Comparison of ENCODE assay signal across 15 cellular contexts in genomic region chr5:83363876-83364275, GRCh38.
DNase-seq lines count a peak whose midpoint lies in the region; TF ChIP-seq lines count a peak whose summit lies in the region.
"Had no signal": no experiment of that assay in that cellular context is flagged by ENCODE, and none has a peak within 500 bp of the region (broad histone marks: within the 10 kb centered on the region; RNA-seq: fewer than 3 reads in every experiment).

No MANE protein-coding gene starts in this region.

- H2AFZ ChIP-seq in neural progenitor cell (replicated peaks) (no peak overlapping the region), osteoblast (ENCODE audit: low read length) (no peak overlapping the region)
- H2AFZ ChIP-seq: GM23248 had no signal

- TF ChIP-seq CTCF in neural progenitor cell (IDR thresholded peaks at IDR 0.05) = no peak
- no peak for TF ChIP-seq CTCF in GM13976 (IDR thresholded peaks at IDR 0.05; ENCODE audit: borderline replicate concordance, control extremely low read depth, extremely low read depth, insufficient read depth, missing control alignments)
- no peak for TF ChIP-seq CTCF in osteoblast (IDR thresholded peaks at IDR 0.05; ENCODE audit: extremely low read depth, low read depth, low read length)

- peak overlapping the region; percentile 33 for H3K4me3 Mint-ChIP-seq in dendritic cell treated with granulocyte-macrophage colony-stimulating factor and Interleukin-4, amounts not matched to agents 40 ng/mL and 50 ng/mL, for 4 days
- no peak overlapping the region for H3K4me3 Mint-ChIP-seq in neural progenitor cell
- H3K4me3 Mint-ChIP-seq: CD4-positive, alpha-beta memory T cell; HFFc6 had no signal

- H3F3A ChIP-seq in neural progenitor cell (ENCODE audit: low read depth) = peaks cover 17% of the 10 kb centered on the region

- intact Hi-C loops in dendritic cell treated with granulocyte-macrophage colony-stimulating factor and Interleukin-4, amounts not matched to agents 40 ng/mL and 50 ng/mL, for 4 days (cut with micrococcal nuclease) = loop anchor here (5.0 kb wide), 1 partner anchor 37 kb away; no protein-coding TSS in a partner anchor

- H3K27me3 ChIP-seq in HAP-1 (ENCODE audit: low read depth) (no peaks in the 10 kb centered on the region), neural progenitor cell (no peaks in the 10 kb centered on the region), osteoblast (ENCODE audit: insufficient read depth, low read length) (no peaks in the 10 kb centered on the region)

- H3K4me3 ChIP-seq in HAP-1 (no peak overlapping the region), neural progenitor cell (no peak overlapping the region), osteoblast (ENCODE audit: insufficient read depth, low read length) (no peak overlapping the region)
- H3K4me3 ChIP-seq: GM23248 had no signal

- H3K36me3 Mint-ChIP-seq in dendritic cell treated with granulocyte-macrophage colony-stimulating factor and Interleukin-4, amounts not matched to agents 40 ng/mL and 50 ng/mL, for 4 days (ENCODE audit: low read depth) = peaks cover 13% of the 10 kb centered on the region
- H3K36me3 Mint-ChIP-seq in neural progenitor cell = no peaks in the 10 kb centered on the region
- H3K36me3 Mint-ChIP-seq: CD4-positive, alpha-beta memory T cell had no signal

- H3K4me1 ChIP-seq in HAP-1 (peaks cover 15% of the 10 kb centered on the region), neural progenitor cell (peaks cover 27% of the 10 kb centered on the region), osteoblast (ENCODE audit: insufficient read depth, low read length) (peaks cover 12% of the 10 kb centered on the region)

- H3K27ac ChIP-seq in neural progenitor cell = peak overlapping the region; percentile 83
- no peak overlapping the region for H3K27ac ChIP-seq in osteoblast (ENCODE audit: low read depth, low read length)
- H3K27ac ChIP-seq: C4-2B, GM23248 had no signal

- peaks cover 47% of the 10 kb centered on the region for H3K4me1 Mint-ChIP-seq in dendritic cell treated with granulocyte-macrophage colony-stimulating factor and Interleukin-4, amounts not matched to agents 40 ng/mL and 50 ng/mL, for 4 days (ENCODE audit: low read depth)
- peaks cover 13% of the 10 kb centered on the region for H3K4me1 Mint-ChIP-seq in neural progenitor cell
- H3K4me1 Mint-ChIP-seq: CD4-positive, alpha-beta memory T cell had no signal

- no peaks in the 10 kb centered on the region for H4K20me1 ChIP-seq in neural progenitor cell (ENCODE audit: low read depth)
- H4K20me1 ChIP-seq in osteoblast (ENCODE audit: insufficient read depth, low read length) = no peaks in the 10 kb centered on the region

- DNase-seq in HAP-1 (ENCODE audit: low spot score in 2 of 2) (peak; percentile 49 to 80), neural progenitor cell (ENCODE audit: low spot score) (peak; percentile 60), GM13976 (ENCODE audit: low spot score) (no peak), osteoblast (ENCODE audit: insufficient read length, low spot score, missing footprints) (no peak), kidney tubule cell (ENCODE audit: low spot score) (no peak)
- DNase-seq: AML-193; CD4-positive, alpha-beta memory T cell; DMS153; DMS79; GDM1; GM23248; HFFc6; KG1 had no signal

- no peaks in the 10 kb centered on the region for H3K36me3 ChIP-seq in HAP-1 (replicated peaks)
- no peaks in the 10 kb centered on the region for H3K36me3 ChIP-seq in neural progenitor cell
- no peaks in the 10 kb centered on the region for H3K36me3 ChIP-seq in osteoblast (ENCODE audit: insufficient read depth, low read length)

- H3K9ac ChIP-seq in neural progenitor cell = no peak overlapping the region
- H3K9ac ChIP-seq: GM23248 had no signal

- H3K9me3 ChIP-seq in HAP-1 = no peaks in the 10 kb centered on the region
- peaks cover 5% of the 10 kb centered on the region for H3K9me3 ChIP-seq in neural progenitor cell (ENCODE audit: low read depth)
- no peaks in the 10 kb centered on the region for H3K9me3 ChIP-seq in osteoblast (ENCODE audit: low read depth, low read length)

- no peaks in the 10 kb centered on the region for H3K27me3 Mint-ChIP-seq in dendritic cell treated with granulocyte-macrophage colony-stimulating factor and Interleukin-4, amounts not matched to agents 40 ng/mL and 50 ng/mL, for 4 days
- peaks cover 3% of the 10 kb centered on the region for H3K27me3 Mint-ChIP-seq in neural progenitor cell (ENCODE audit: insufficient read depth, low read depth)
- H3K27me3 Mint-ChIP-seq: CD4-positive, alpha-beta memory T cell had no signal

- in situ Hi-C loops in HAP-1 (cut with MboI; ENCODE audit: low sequenced_read_pairs) = no loop called here
- in situ Hi-C loops in GM13976 (cut with MboI; ENCODE audit: low sequenced_read_pairs, unreplicated experiment) = no loop called here

- peak overlapping the region; percentile 77 for H3K27ac Mint-ChIP-seq in dendritic cell treated with granulocyte-macrophage colony-stimulating factor and Interleukin-4, amounts not matched to agents 40 ng/mL and 50 ng/mL, for 4 days
- no peak overlapping the region for H3K27ac Mint-ChIP-seq in neural progenitor cell
- H3K27ac Mint-ChIP-seq: CD4-positive, alpha-beta memory T cell; HFFc6 had no signal

- H3K79me2 ChIP-seq in neural progenitor cell (ENCODE audit: low read depth) (no peaks in the 10 kb centered on the region), osteoblast (ENCODE audit: insufficient read depth, low read length) (no peaks in the 10 kb centered on the region)

- H3K9me3 Mint-ChIP-seq in dendritic cell treated with granulocyte-macrophage colony-stimulating factor and Interleukin-4, amounts not matched to agents 40 ng/mL and 50 ng/mL, for 4 days = peaks cover 9% of the 10 kb centered on the region
- H3K9me3 Mint-ChIP-seq in neural progenitor cell = peaks cover 16% of the 10 kb centered on the region
- H3K9me3 Mint-ChIP-seq: HFFc6 had no signal

- H3K4me2 ChIP-seq in neural progenitor cell (peak overlapping the region; percentile 64), osteoblast (ENCODE audit: insufficient read depth, low read length) (no peak overlapping the region)

Comparison
In these comparisons a context has a peak if more than half of its experiments do, and no peak if none do; other contexts are left out.
1. DNase-seq: peak in HAP-1 (2 of 2) and neural progenitor cell (single experiment); none in GM13976 (single experiment), osteoblast (single experiment) and kidney tubule cell (single experiment).